In genomic region chr16:24858219-24859041, GRCh38 we compare ENCODE assay signal across 7 cellular contexts. TPM values are rescaled to one million over a fixed set of nuclear protein-coding genes. Genes with fewer than 3 reads are reported as not detected.
DNase-seq lines count a peak whose midpoint lies in the region; ATAC-seq and TF ChIP-seq lines count a peak whose summit lies in the region.

No MANE protein-coding gene starts in this region.

- no peak overlapping the region for H3K27ac Mint-ChIP-seq in glutamatergic neuron (ENCODE audit: unreplicated experiment)

- H3K4me1 Mint-ChIP-seq in glutamatergic neuron (ENCODE audit: low read depth, unreplicated experiment), result no peaks in the 10 kb centered on the region

- H3K36me3 Mint-ChIP-seq in glutamatergic neuron (ENCODE audit: unreplicated experiment), result no peaks in the 10 kb centered on the region

- TF ChIP-seq CTCF in HEK293 (tag by site-specific recombination; IDR thresholded peaks at IDR 0.05), result no peak
- no peak for TF ChIP-seq CTCF in astrocyte of the spinal cord (IDR thresholded peaks at IDR 0.05; ENCODE audit: low read depth, low read length)
- no peak for TF ChIP-seq CTCF in left lung (IDR thresholded peaks at IDR 0.05)
- no peak for TF ChIP-seq CTCF in stomach (IDR thresholded peaks at IDR 0.05)
- TF ChIP-seq CTCF in glutamatergic neuron (IDR thresholded peaks at IDR 0.05; ENCODE audit: partially characterized antibody, unreplicated experiment), result no peak

- in situ Hi-C loops in astrocyte of the spinal cord (cut with HindIII; ENCODE audit: low sequenced_read_pairs), result no loop called here

- WGBS in stomach, 5 donors, result 27 to 35% (median 30%) methylated on average over 9 of the region's 9 CpGs

- intact Hi-C loops in left lung (cut with DNase I) (no loop called here), stomach (cut with DNase I; ENCODE audit: low total_unique reads) (no loop called here)

- TF ChIP-seq POLR2A in stomach (IDR thresholded peaks at IDR 0.05), result no peak

- no peak for TF ChIP-seq EP300 in stomach (IDR thresholded peaks at IDR 0.05)

- POLR2A ChIA-PET in HEK293 (lab: Yijun Ruan, JAX), result no interaction called here

- no peak overlapping the region for H3K4me3 Mint-ChIP-seq in glutamatergic neuron (ENCODE audit: unreplicated experiment)

- no peak overlapping the region for H3K27ac ChIP-seq in HEK293 (ENCODE audit: extremely low read depth, low read depth, low read length)
- H3K27ac ChIP-seq in left lung, result no peak overlapping the region
- no peak overlapping the region for H3K27ac ChIP-seq in stomach

- H3K9me3 ChIP-seq in HEK293 (ENCODE audit: control insufficient read depth, insufficient read depth, low read depth, low read length), result no peaks in the 10 kb centered on the region
- H3K9me3 ChIP-seq in left lung, result no peaks in the 10 kb centered on the region
- peaks cover 0 to under 1% (median 0%) of the 10 kb centered on the region in 4 donors for H3K9me3 ChIP-seq in stomach

- CTCF ChIA-PET in HEK293 (lab: Yijun Ruan, JAX), result no interaction called here

- DNase-seq in SKM-1 (lab: John Stamatoyannopoulos, UW; ENCODE audit: unreplicated experiment), result peak; percentile 14
- peak; percentile 49 for DNase-seq in astrocyte of the spinal cord (ENCODE audit: low read depth, low spot score)
- DNase-seq in left lung, result peak in 1 of 2 donors; percentile 40
- DNase-seq in stomach, result peak; percentile 39
- DNase-seq in NCI-H510A (lab: John Stamatoyannopoulos, UW), result no peak
- DNase-seq in glutamatergic neuron, result no peak

- no peaks in the 10 kb centered on the region for H3K27me3 Mint-ChIP-seq in glutamatergic neuron (ENCODE audit: unreplicated experiment)

- no peaks in the 10 kb centered on the region for H3K36me3 ChIP-seq in HEK293 (ENCODE audit: control insufficient read depth in 2 of 2, insufficient read depth in 1 of 2, low read length in 2 of 2)
- H3K36me3 ChIP-seq in left lung, result no peaks in the 10 kb centered on the region
- H3K36me3 ChIP-seq in stomach, result no peaks in the 10 kb centered on the region

- peak; percentile 78 for ATAC-seq in left lung

- H3K4me3 ChIP-seq in HEK293 (ENCODE audit: low read depth, low read length) (no peak overlapping the region), astrocyte of the spinal cord (ENCODE audit: low read depth, low read length) (no peak overlapping the region), left lung (no peak overlapping the region), stomach (no peak overlapping the region)

- peaks cover 0 to 12% of the 10 kb centered on the region in 2 donors for H3K27me3 ChIP-seq in left lung
- no peaks in the 10 kb centered on the region for H3K27me3 ChIP-seq in stomach

- H3K4me1 ChIP-seq in HEK293 (ENCODE audit: control insufficient read depth, insufficient read depth, low read length) (peaks cover 4% of the 10 kb centered on the region; the same call in 1 of the 2 replicates), left lung (no peaks in the 10 kb centered on the region), stomach (peaks cover 4 to 13% (median 8%) of the 10 kb centered on the region in 4 donors)

- no peaks in the 10 kb centered on the region for H3K9me3 Mint-ChIP-seq in glutamatergic neuron (ENCODE audit: unreplicated experiment)

TF ChIP-seq in HEK293, 187 proteins besides CTCF, POLR2A, EP300 and RAD21:
- TF ChIP-seq ZNF23 (tag by site-specific recombination; IDR thresholded peaks at IDR 0.05; ENCODE audit: borderline replicate concordance) (no peak), REST (tag by site-specific recombination; IDR thresholded peaks at IDR 0.05) (peak; percentile 99)

RNA-seq across cellular contexts. Expression of gene SLC5A11, which starts 12.7 kb away (rescaled TPM):
- total RNA-seq in left lung (under 1 TPM in 1 of 2 donors, not detected in 1; 0.10 TPM), stomach (not detected), glutamatergic neuron (ENCODE audit: unreplicated experiment) (not detected)
- polyA plus RNA-seq in stomach, result not detected

Comparison
In these comparisons a context has a peak if more than half of its experiments do, and no peak if none do; other contexts are left out.
1. DNase-seq: peak in SKM-1 (single experiment), astrocyte of the spinal cord (single experiment) and stomach (single experiment); none in NCI-H510A (single experiment) and glutamatergic neuron (single experiment).